Comparison of ENCODE assay signal across 7 cellular contexts in genomic region chr1:82775402-82776000, GRCh38.
DNase-seq lines count a peak whose midpoint lies in the region; ATAC-seq and TF ChIP-seq lines count a peak whose summit lies in the region.

No MANE protein-coding gene starts in this region.

- in situ Hi-C loops in astrocyte of the spinal cord (cut with HindIII; ENCODE audit: low sequenced_read_pairs) = no loop called here

- peak; percentile 21 for DNase-seq in NCI-H524 treated with DMSO at 0.1 percent for 48 hours (lab: John Stamatoyannopoulos, UW)
- DNase-seq in astrocyte of the spinal cord (ENCODE audit: low read depth, low spot score) = peak; percentile 29
- peak; percentile 52 for DNase-seq in lower lobe of right lung
- no peak for DNase-seq in DMS79 (lab: John Stamatoyannopoulos, UW)

- TF ChIP-seq CTCF in GM12875 (IDR thresholded peaks at IDR 0.05; ENCODE audit: borderline replicate concordance, insufficient read depth, low read depth, low read length) = peak; percentile 51
- TF ChIP-seq CTCF in astrocyte of the spinal cord (IDR thresholded peaks at IDR 0.05; ENCODE audit: low read depth, low read length) = peak; percentile 63
- TF ChIP-seq CTCF in lower lobe of right lung (IDR thresholded peaks at IDR 0.05) = peak; percentile 46

- H3K36me3 ChIP-seq in lower lobe of right lung = no peaks in the 10 kb centered on the region

- H3K4me1 ChIP-seq in lower lobe of right lung = no peaks in the 10 kb centered on the region

- H3K27ac ChIP-seq in lower lobe of right lung = no peak overlapping the region

- no peaks in the 10 kb centered on the region for H3K9me3 ChIP-seq in lower lobe of right lung

- H3K27me3 ChIP-seq in lower lobe of right lung (ENCODE audit: low read depth) = no peaks in the 10 kb centered on the region

- H3K4me3 ChIP-seq in GM12875 (ENCODE audit: low read depth, low read length) (no peak overlapping the region), astrocyte of the spinal cord (ENCODE audit: low read depth, low read length) (no peak overlapping the region), lower lobe of right lung (no peak overlapping the region)

- ATAC-seq in lower lobe of right lung = peak; percentile 30 to 53
- ATAC-seq in GM21447 (IDR thresholded peaks at IDR 0.05; ENCODE audit: unreplicated experiment) = no peak
- ATAC-seq in GM19455 (IDR thresholded peaks at IDR 0.05; ENCODE audit: unreplicated experiment) = no peak

- intact Hi-C loops in lower lobe of right lung (cut with DNase I) = no loop called here

Comparison
In these comparisons a context has a peak if more than half of its experiments do, and no peak if none do; other contexts are left out.
1. ATAC-seq: peak in lower lobe of right lung (2 of 2); none in GM21447 (single experiment) and GM19455 (single experiment).
2. Peak in every context shown above with its lines, with median percentiles within 50 percentile points of each other: CTCF ChIP-seq.